ENCODE assay signal across 10 cellular contexts in the genomic region with DNA sequence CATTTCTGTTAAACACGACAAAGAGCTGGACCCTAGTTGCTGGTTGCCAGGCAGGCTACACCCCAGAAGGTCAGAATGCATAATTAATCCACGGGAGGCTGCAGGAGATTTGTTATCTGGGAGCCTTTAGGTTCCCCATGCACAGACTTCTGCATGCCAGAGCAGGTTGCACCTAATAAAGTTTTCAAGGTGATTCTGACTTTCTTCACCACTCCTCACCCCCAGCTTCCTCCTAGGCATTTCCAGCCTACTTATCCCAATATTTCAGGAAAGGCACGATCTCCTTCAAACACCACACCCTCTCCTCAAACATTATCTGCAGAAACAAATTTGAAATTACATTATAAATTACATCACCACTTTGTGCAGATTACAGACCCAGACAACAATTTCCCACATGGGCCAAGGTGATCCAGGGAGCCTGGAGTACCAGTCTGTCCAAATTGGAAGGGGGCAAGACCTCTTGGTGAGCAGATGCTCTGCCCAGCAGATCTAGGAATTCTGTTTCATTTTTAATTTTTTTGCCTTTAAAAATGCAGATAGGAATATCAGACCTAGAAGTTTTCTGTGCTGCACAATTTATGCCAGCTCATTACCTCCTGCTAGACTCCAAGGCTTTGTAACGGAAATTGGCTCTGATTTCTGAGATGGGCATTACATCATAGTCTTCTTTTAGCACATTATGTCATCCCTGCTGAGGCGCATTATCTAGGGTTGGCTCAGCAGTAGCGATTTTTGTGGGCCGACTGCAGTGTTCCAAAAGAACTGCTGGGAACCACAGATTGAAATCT.
A peak's percentile ranks its signal among the peaks of the same experiment; 100 is the strongest.
DNase-seq lines count a peak whose midpoint lies in the region; ATAC-seq and TF ChIP-seq lines count a peak whose summit lies in the region.
"Had no signal": no experiment of that assay in that cellular context is flagged by ENCODE, and none has a peak within 500 bp of the region (broad histone marks: within the 10 kb centered on the region; RNA-seq: fewer than 3 reads in every experiment).

No MANE protein-coding gene starts in this region.

- POLR2A ChIA-PET in HEK293 (lab: Yijun Ruan, JAX), result no interaction called here
- POLR2A ChIA-PET in activated CD8-positive, alpha-beta T cell treated with anti-CD3 and anti-CD28 coated beads for 36 hours (lab: Charles Lee), result no interaction called here
- POLR2A ChIA-PET in activated CD4-positive, alpha-beta memory T cell treated with anti-CD3 and anti-CD28 coated beads, Interleukin-2, amount 10 ng/mL, durations not matched to agents 7 days and 5 days (lab: Charles Lee), result interaction anchor here (0.9 kb wide), 2 partner anchors 18 to 19 kb away, joined by 4 read pairs; no protein-coding TSS in a partner anchor

- H3K27me3 Mint-ChIP-seq in activated CD8-positive, alpha-beta T cell treated with anti-CD3 and anti-CD28 coated beads for 36 hours, result no peaks in the 10 kb centered on the region
- peaks cover 3% of the 10 kb centered on the region for H3K27me3 Mint-ChIP-seq in activated CD4-positive, alpha-beta memory T cell treated with anti-CD3 and anti-CD28 coated beads, Interleukin-2, amount 10 ng/mL, durations not matched to agents 7 days and 5 days

- H3K27ac Mint-ChIP-seq in activated CD8-positive, alpha-beta T cell treated with anti-CD3 and anti-CD28 coated beads for 36 hours, result no peak overlapping the region
- no peak overlapping the region for H3K27ac Mint-ChIP-seq in activated CD4-positive, alpha-beta memory T cell treated with anti-CD3 and anti-CD28 coated beads, Interleukin-2, amount 10 ng/mL, durations not matched to agents 7 days and 5 days

- H3K4me3 ChIP-seq in HEK293 (ENCODE audit: low read depth, low read length), result no peak overlapping the region; the same call in 1 of the 2 replicates

- no peaks in the 10 kb centered on the region for H3K9me3 Mint-ChIP-seq in activated CD8-positive, alpha-beta T cell treated with anti-CD3 and anti-CD28 coated beads for 36 hours
- no peaks in the 10 kb centered on the region for H3K9me3 Mint-ChIP-seq in activated CD4-positive, alpha-beta memory T cell treated with anti-CD3 and anti-CD28 coated beads, Interleukin-2, amount 10 ng/mL, durations not matched to agents 7 days and 5 days

- DNase-seq in head of caudate nucleus (peak in 41 of 42 donors; percentile 33 to 93 (median 73)), retina (peak; percentile 40), foreskin melanocyte (no peak)
- DNase-seq in activated CD8-positive, alpha-beta T cell treated with anti-CD3 and anti-CD28 coated beads for 36 hours, result no peak
- no peak for DNase-seq in activated CD4-positive, alpha-beta memory T cell treated with anti-CD3 and anti-CD28 coated beads, Interleukin-2, amount 10 ng/mL, durations not matched to agents 7 days and 5 days
- DNase-seq in activated effector memory CD4-positive, alpha-beta T cell treated with anti-CD3 and anti-CD28 coated beads, Interleukin-2, amount 50 U/mL, for 16 hours, result no peak
- DNase-seq: T1000 had no signal

- H3K36me3 ChIP-seq in HEK293 (ENCODE audit: control insufficient read depth in 2 of 2, insufficient read depth in 1 of 2, low read length in 2 of 2), result no peaks in the 10 kb centered on the region
- H3K36me3 ChIP-seq: neutrophil had no signal

- no peaks in the 10 kb centered on the region for H3K36me3 Mint-ChIP-seq in activated CD8-positive, alpha-beta T cell treated with anti-CD3 and anti-CD28 coated beads for 36 hours (ENCODE audit: low read depth)
- no peaks in the 10 kb centered on the region for H3K36me3 Mint-ChIP-seq in activated CD4-positive, alpha-beta memory T cell treated with anti-CD3 and anti-CD28 coated beads, Interleukin-2, amount 10 ng/mL, durations not matched to agents 7 days and 5 days (ENCODE audit: low read depth)

- CTCF ChIA-PET in HEK293 (lab: Yijun Ruan, JAX), result no interaction called here
- CTCF ChIA-PET in activated CD8-positive, alpha-beta T cell treated with anti-CD3 and anti-CD28 coated beads for 36 hours (lab: Charles Lee), result no interaction called here
- CTCF ChIA-PET in activated CD4-positive, alpha-beta memory T cell treated with anti-CD3 and anti-CD28 coated beads, Interleukin-2, amount 10 ng/mL, durations not matched to agents 7 days and 5 days (lab: Charles Lee), result no interaction called here

- TF ChIP-seq CTCF in HEK293 (tag by site-specific recombination; IDR thresholded peaks at IDR 0.05) (no peak), VCaP (conservative IDR thresholded peaks at IDR 0.05) (no peak)
- TF ChIP-seq CTCF in activated CD8-positive, alpha-beta T cell treated with anti-CD3 and anti-CD28 coated beads for 36 hours (IDR thresholded peaks at IDR 0.05), result no peak

- no peak for ATAC-seq in activated CD8-positive, alpha-beta T cell treated with anti-CD3 and anti-CD28 coated beads for 36 hours

- peaks cover 16% of the 10 kb centered on the region for H3K4me1 ChIP-seq in HEK293 (ENCODE audit: control insufficient read depth, insufficient read depth, low read length)

- H3K9me3 ChIP-seq in HEK293 (ENCODE audit: control insufficient read depth, insufficient read depth, low read depth, low read length), result no peaks in the 10 kb centered on the region
- H3K9me3 ChIP-seq: neutrophil had no signal

- no peak overlapping the region for H3K4me3 Mint-ChIP-seq in activated CD8-positive, alpha-beta T cell treated with anti-CD3 and anti-CD28 coated beads for 36 hours
- H3K4me3 Mint-ChIP-seq in activated CD4-positive, alpha-beta memory T cell treated with anti-CD3 and anti-CD28 coated beads, Interleukin-2, amount 10 ng/mL, durations not matched to agents 7 days and 5 days, result no peak overlapping the region

- intact Hi-C loops in head of caudate nucleus (cut with DNase I), result no loop called here
- intact Hi-C loops in activated CD8-positive, alpha-beta T cell treated with anti-CD3 and anti-CD28 coated beads for 36 hours (cut with micrococcal nuclease), result no loop called here

- H3K27ac ChIP-seq in HEK293 (ENCODE audit: extremely low read depth, low read depth, low read length), result peak overlapping the region; percentile 42; the same call in 1 of the 2 replicates
- H3K27ac ChIP-seq in VCaP, result peak overlapping the region; percentile 52
- H3K27ac ChIP-seq: neutrophil had no signal

- peaks cover 3% of the 10 kb centered on the region for H3K4me1 Mint-ChIP-seq in activated CD8-positive, alpha-beta T cell treated with anti-CD3 and anti-CD28 coated beads for 36 hours (ENCODE audit: low read depth)
- H3K4me1 Mint-ChIP-seq in activated CD4-positive, alpha-beta memory T cell treated with anti-CD3 and anti-CD28 coated beads, Interleukin-2, amount 10 ng/mL, durations not matched to agents 7 days and 5 days, result peaks cover 4% of the 10 kb centered on the region

TF ChIP-seq in HEK293, 187 proteins besides CTCF, POLR2A, EP300 and RAD21 (continues in another document):
- TF ChIP-seq KLF16 (tag by site-specific recombination; IDR thresholded peaks at IDR 0.05) (no peak), ZNF558 (tag by site-specific recombination; IDR thresholded peaks at IDR 0.05) (peak; percentile 52), ZNF48 (tag by site-specific recombination; IDR thresholded peaks at IDR 0.05) (no peak), ZEB2 (tag by site-specific recombination; IDR thresholded peaks at IDR 0.05) (peak; percentile 84), ZNF223 (tag by site-specific recombination; IDR thresholded peaks at IDR 0.05) (peak; percentile 93), ZNF791 (tag by site-specific recombination; IDR thresholded peaks at IDR 0.05) (no peak), GLIS1 (tag by site-specific recombination; IDR thresholded peaks at IDR 0.05) (peak; percentile 62; the same call in 1 of the 2 replicates), ZNF76 (tag by site-specific recombination; IDR thresholded peaks at IDR 0.05; ENCODE audit: borderline replicate concordance, low read depth) (no peak), IKZF3 (tag by site-specific recombination; IDR thresholded peaks at IDR 0.05) (0 out of 2 replicates have a peak, but pooled peaks have one; percentile 9), ZNF335 (tag by site-specific recombination; conservative IDR thresholded peaks at IDR 0.05) (peak; percentile 58)
- TF ChIP-seq, protein P1, sequence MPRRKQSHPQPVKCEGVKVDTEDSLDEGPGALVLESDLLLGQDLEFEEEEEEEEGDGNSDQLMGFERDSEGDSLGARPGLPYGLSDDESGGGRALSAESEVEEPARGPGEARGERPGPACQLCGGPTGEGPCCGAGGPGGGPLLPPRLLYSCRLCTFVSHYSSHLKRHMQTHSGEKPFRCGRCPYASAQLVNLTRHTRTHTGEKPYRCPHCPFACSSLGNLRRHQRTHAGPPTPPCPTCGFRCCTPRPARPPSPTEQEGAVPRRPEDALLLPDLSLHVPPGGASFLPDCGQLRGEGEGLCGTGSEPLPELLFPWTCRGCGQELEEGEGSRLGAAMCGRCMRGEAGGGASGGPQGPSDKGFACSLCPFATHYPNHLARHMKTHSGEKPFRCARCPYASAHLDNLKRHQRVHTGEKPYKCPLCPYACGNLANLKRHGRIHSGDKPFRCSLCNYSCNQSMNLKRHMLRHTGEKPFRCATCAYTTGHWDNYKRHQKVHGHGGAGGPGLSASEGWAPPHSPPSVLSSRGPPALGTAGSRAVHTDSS (tag by site-specific recombination; IDR thresholded peaks at IDR 0.05), result 0 out of 2 replicates have a peak, but pooled peaks have one; percentile 9
- TF ChIP-seq, protein P2, sequence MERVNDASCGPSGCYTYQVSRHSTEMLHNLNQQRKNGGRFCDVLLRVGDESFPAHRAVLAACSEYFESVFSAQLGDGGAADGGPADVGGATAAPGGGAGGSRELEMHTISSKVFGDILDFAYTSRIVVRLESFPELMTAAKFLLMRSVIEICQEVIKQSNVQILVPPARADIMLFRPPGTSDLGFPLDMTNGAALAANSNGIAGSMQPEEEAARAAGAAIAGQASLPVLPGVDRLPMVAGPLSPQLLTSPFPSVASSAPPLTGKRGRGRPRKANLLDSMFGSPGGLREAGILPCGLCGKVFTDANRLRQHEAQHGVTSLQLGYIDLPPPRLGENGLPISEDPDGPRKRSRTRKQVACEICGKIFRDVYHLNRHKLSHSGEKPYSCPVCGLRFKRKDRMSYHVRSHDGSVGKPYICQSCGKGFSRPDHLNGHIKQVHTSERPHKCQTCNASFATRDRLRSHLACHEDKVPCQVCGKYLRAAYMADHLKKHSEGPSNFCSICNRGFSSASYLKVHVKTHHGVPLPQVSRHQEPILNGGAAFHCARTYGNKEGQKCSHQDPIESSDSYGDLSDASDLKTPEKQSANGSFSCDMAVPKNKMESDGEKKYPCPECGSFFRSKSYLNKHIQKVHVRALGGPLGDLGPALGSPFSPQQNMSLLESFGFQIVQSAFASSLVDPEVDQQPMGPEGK (tag by site-specific recombination; IDR thresholded peaks at IDR 0.05), result no peak
- TF ChIP-seq, protein P3, sequence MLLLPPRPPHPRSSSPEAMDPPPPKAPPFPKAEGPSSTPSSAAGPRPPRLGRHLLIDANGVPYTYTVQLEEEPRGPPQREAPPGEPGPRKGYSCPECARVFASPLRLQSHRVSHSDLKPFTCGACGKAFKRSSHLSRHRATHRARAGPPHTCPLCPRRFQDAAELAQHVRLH (tag by site-specific recombination; IDR thresholded peaks at IDR 0.05), result no peak

Comparison
In these comparisons a context has a peak if more than half of its experiments do, and no peak if none do; other contexts are left out.
1. DNase-seq: peak in head of caudate nucleus (41 of 42) and retina (single experiment); none in activated CD8-positive, alpha-beta T cell treated with anti-CD3 and anti-CD28 coated beads for 36 hours (single experiment), activated CD4-positive, alpha-beta memory T cell treated with anti-CD3 and anti-CD28 coated beads, Interleukin-2, amount 10 ng/mL, durations not matched to agents 7 days and 5 days (single experiment), foreskin melanocyte (single experiment) and activated effector memory CD4-positive, alpha-beta T cell treated with anti-CD3 and anti-CD28 coated beads, Interleukin-2, amount 50 U/mL, for 16 hours (single experiment).